8 cellular contexts compared by ENCODE assay signal in genomic region chr17:34979650-34980352, GRCh38. TPM values are rescaled to one million over a fixed set of nuclear protein-coding genes. Genes with fewer than 3 reads are reported as not detected.
DNase-seq lines count a peak whose midpoint lies in the region; ATAC-seq and TF ChIP-seq lines count a peak whose summit lies in the region.

No MANE protein-coding gene starts in this region.

- TF ChIP-seq POLR2A in breast epithelium (IDR thresholded peaks at IDR 0.05) = no peak

- peak overlapping the region; percentile 76 to 89 (median 81) for H3K4me3 ChIP-seq in breast epithelium
- peak overlapping the region; percentile 56 to 79 for H3K4me3 ChIP-seq in muscle layer of duodenum (ENCODE audit: low read depth in 1 of 2, low read length in 2 of 2)

- peak overlapping the region; percentile 81 to 93 for H3K4me3 Mint-ChIP-seq in CD14-positive monocyte

- H3K27me3 Mint-ChIP-seq in CD14-positive monocyte (ENCODE audit: low read depth in 3 of 3) = peaks cover 0 to 4% (median 3%) of the 10 kb centered on the region in 3 donors

- no peaks in the 10 kb centered on the region for H3K9me3 Mint-ChIP-seq in CD14-positive monocyte

- TF ChIP-seq CTCF in CD14-positive monocyte (IDR thresholded peaks at IDR 0.05) = no peak
- no peak for TF ChIP-seq CTCF in breast epithelium (IDR thresholded peaks at IDR 0.05)

- H3K36me3 ChIP-seq in breast epithelium (no peaks in the 10 kb centered on the region), muscle layer of duodenum (ENCODE audit: control insufficient read depth in 1 of 2, insufficient read depth in 2 of 2, low read length in 2 of 2) (peaks cover 5 to 8% of the 10 kb centered on the region in 2 donors)

- H3K9me3 ChIP-seq in breast epithelium (no peaks in the 10 kb centered on the region), muscle layer of duodenum (ENCODE audit: control insufficient read depth in 1 of 2, low read length in 2 of 2) (no peaks in the 10 kb centered on the region)

- peaks cover 18% of the 10 kb centered on the region in 2 donors for H3K36me3 Mint-ChIP-seq in CD14-positive monocyte

- intact Hi-C loops in CD14-positive monocyte (cut with micrococcal nuclease) (loop anchor here in 1 of 2 donors (5.0 kb wide), 1 partner anchor 108 kb away; no protein-coding TSS in a partner anchor), breast epithelium (cut with DNase I; ENCODE audit: low total_unique reads) (no loop called here)

- no peak for DNase-seq in CD14-positive monocyte (ENCODE audit: low spot score)
- peak; percentile 6 for DNase-seq in LHCN-M2 (ENCODE audit: low read depth)
- no peak for DNase-seq in breast epithelium (ENCODE audit: low spot score in 2 of 2)
- no peak for DNase-seq in NCI-H1048 (lab: John Stamatoyannopoulos, UW)
- DNase-seq in COLO668 (lab: John Stamatoyannopoulos, UW; ENCODE audit: unreplicated experiment) = no peak
- no peak for DNase-seq in NCI-H2171 (lab: John Stamatoyannopoulos, UW)

- H3K27ac ChIP-seq in breast epithelium (peak overlapping the region; percentile 96 to 99), muscle layer of duodenum (ENCODE audit: low read length) (peak overlapping the region; percentile 86)

- H3K4me1 ChIP-seq in breast epithelium (no peaks in the 10 kb centered on the region), muscle layer of duodenum (ENCODE audit: control insufficient read depth in 1 of 2, insufficient read depth in 2 of 2, low read length in 2 of 2) (peaks cover 7 to 28% of the 10 kb centered on the region in 2 donors)

- H3K27me3 ChIP-seq in breast epithelium (no peaks in the 10 kb centered on the region), muscle layer of duodenum (ENCODE audit: low read depth, low read length) (no peaks in the 10 kb centered on the region)

- peak overlapping the region; percentile 84 to 96 (median 94) for H3K27ac Mint-ChIP-seq in CD14-positive monocyte

- H3K4me1 Mint-ChIP-seq in CD14-positive monocyte = peaks cover 29% of the 10 kb centered on the region

- ATAC-seq in esophagus mucosa = no peak

RNA-seq across cellular contexts. Expression of gene LIG3, which starts 0.5 kb away (rescaled TPM):
- polyA plus RNA-seq in CD14-positive monocyte = 1 to 10 TPM; 6.0 to 7.5 TPM
- total RNA-seq in LHCN-M2 (2014; rRNA removed) (19.2 and 24.4 TPM in 2 replicates), breast epithelium (100 to 1,000 TPM in 1 of 3 donors, 10 to 100 TPM in 2; 13.8 to 159 (median 54.0) TPM), esophagus mucosa (22.8 TPM)
- polyA plus RNA-seq in LHCN-M2 (2012) = 13.2 TPM

RNA-seq across cellular contexts. Expression of gene ZNF830, which starts 18.5 kb away (rescaled TPM):
- 1 to 10 TPM; 4.2 to 4.7 TPM for polyA plus RNA-seq in CD14-positive monocyte
- 10.2 and 13.4 TPM in 2 replicates for total RNA-seq in LHCN-M2 (2014; rRNA removed)
- 6.1 TPM for polyA plus RNA-seq in LHCN-M2 (2012)
- 10 to 100 TPM; 11.4 to 17.6 (median 15.1) TPM for total RNA-seq in breast epithelium
- total RNA-seq in esophagus mucosa = 7.7 TPM

RNA-seq across cellular contexts. Expression of gene CCT6B, which starts 18.5 kb away (rescaled TPM):
- 1 to 10 TPM; 1.4 to 1.8 TPM for polyA plus RNA-seq in CD14-positive monocyte
- total RNA-seq in LHCN-M2 (2014; rRNA removed) (1.8 and 2.0 TPM in 2 replicates), breast epithelium (1 to 10 TPM; 4.4 to 4.8 (median 4.6) TPM), esophagus mucosa (0.96 TPM)
- polyA plus RNA-seq in LHCN-M2 (2012) = 1.7 TPM
